In the genomic region with DNA sequence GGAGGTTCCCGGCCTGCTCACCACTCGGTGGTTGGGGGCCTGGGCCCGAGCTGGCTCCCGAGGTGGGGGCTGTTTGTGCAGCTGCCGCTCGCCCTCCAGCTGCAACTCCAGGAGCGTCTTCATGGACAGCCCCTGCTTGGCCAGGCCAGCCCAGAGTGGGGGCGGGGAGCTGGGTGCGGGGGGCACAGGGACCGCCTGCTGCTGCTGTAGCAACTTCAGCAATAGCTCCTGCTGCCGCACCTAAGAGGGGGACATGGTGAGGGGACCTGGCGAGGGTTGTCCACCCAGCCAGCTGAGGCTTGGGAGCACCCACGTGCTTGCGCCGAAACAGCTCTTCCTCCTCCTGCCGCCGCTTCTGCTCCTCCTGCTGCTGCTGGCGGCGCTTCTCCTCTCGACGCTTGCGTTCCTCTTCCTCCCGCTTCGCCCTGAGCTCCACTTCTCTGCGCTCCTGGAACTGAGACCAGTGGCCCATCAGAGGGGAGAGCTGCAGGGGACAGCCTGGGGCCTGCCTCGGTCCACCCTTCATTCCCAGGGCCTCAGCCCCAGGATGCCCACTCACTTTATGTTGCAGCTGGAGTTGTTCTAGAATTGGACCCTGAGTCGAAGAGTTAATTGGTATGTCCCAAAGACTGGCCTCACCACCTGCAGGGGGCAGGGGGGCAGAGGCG, we compare ENCODE assay signal across 1 cellular context.
A peak's percentile ranks its signal among the peaks of the same experiment; 100 is the strongest.
TF ChIP-seq lines count a peak whose summit lies in the region.

No MANE protein-coding gene starts in this region.

TF ChIP-seq in HEK293, 187 proteins besides CTCF, POLR2A, EP300 and RAD21:
- no peak for TF ChIP-seq ZNF311 (tag by site-specific recombination; IDR thresholded peaks at IDR 0.05; ENCODE audit: borderline replicate concordance)
- TF ChIP-seq ZNF600 (tag by site-specific recombination; IDR thresholded peaks at IDR 0.05): peak; percentile 83
- TF ChIP-seq, protein P1, sequence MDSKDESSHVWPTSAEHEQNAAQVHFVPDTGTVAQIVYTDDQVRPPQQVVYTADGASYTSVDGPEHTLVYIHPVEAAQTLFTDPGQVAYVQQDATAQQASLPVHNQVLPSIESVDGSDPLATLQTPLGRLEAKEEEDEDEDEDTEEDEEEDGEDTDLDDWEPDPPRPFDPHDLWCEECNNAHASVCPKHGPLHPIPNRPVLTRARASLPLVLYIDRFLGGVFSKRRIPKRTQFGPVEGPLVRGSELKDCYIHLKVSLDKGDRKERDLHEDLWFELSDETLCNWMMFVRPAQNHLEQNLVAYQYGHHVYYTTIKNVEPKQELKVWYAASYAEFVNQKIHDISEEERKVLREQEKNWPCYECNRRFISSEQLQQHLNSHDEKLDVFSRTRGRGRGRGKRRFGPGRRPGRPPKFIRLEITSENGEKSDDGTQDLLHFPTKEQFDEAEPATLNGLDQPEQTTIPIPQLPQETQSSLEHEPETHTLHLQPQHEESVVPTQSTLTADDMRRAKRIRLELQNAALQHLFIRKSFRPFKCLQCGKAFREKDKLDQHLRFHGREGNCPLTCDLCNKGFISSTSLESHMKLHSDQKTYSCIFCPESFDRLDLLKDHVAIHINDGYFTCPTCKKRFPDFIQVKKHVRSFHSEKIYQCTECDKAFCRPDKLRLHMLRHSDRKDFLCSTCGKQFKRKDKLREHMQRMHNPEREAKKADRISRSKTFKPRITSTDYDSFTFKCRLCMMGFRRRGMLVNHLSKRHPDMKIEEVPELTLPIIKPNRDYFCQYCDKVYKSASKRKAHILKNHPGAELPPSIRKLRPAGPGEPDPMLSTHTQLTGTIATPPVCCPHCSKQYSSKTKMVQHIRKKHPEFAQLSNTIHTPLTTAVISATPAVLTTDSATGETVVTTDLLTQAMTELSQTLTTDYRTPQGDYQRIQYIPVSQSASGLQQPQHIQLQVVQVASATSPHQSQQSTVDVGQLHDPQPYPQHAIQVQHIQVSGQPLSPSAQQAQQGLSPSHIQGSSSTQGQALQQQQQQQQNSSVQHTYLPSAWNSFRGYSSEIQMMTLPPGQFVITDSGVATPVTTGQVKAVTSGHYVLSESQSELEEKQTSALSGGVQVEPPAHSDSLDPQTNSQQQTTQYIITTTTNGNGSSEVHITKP (tag by site-specific recombination; IDR thresholded peaks at IDR 0.05): peak; percentile 76; the same call in 1 of the 2 replicates
